8 cellular contexts compared by ENCODE assay signal in genomic region chr3:48561045-48561736, GRCh38. TPM values are rescaled to one million over a fixed set of nuclear protein-coding genes. Genes with fewer than 3 reads are reported as not detected.
DNase-seq lines count a peak whose midpoint lies in the region; ATAC-seq, FAIRE-seq and TF ChIP-seq lines count a peak whose summit lies in the region.

No MANE protein-coding gene starts in this region.

- no peak overlapping the region for H3K4me3 Mint-ChIP-seq in T-helper 17 cell

- H3K4me2 ChIP-seq in BLaER1 (peak overlapping the region; percentile 98), Loucy (ENCODE audit: low read depth, low read length, poor library complexity, severe bottlenecking) (peak overlapping the region; percentile 50)

- H3K79me2 ChIP-seq in Loucy (ENCODE audit: insufficient read depth, low read length): peaks cover 4% of the 10 kb centered on the region

- H3K4me1 ChIP-seq in BLaER1: peaks cover 91% of the 10 kb centered on the region
- peaks cover 61% of the 10 kb centered on the region for H3K4me1 ChIP-seq in Loucy (ENCODE audit: insufficient read depth, low read length, poor library complexity, severe bottlenecking)
- peaks cover 0 to 28% of the 10 kb centered on the region in 2 donors for H3K4me1 ChIP-seq in kidney (ENCODE audit: control insufficient read depth in 1 of 2, insufficient read depth in 1 of 2, low read depth in 1 of 2, low read length in 2 of 2)
- H3K4me1 ChIP-seq in thoracic aorta (ENCODE audit: control insufficient read depth in 1 of 2, low read depth in 2 of 2): peaks cover 21 to 43% of the 10 kb centered on the region in 2 donors

- no peak for ATAC-seq in thoracic aorta (ENCODE audit: insufficient number of reproducible peaks, low FRiP score, low read depth)
- ATAC-seq in T-helper 17 cell: no peak

- H4K20me1 ChIP-seq in BLaER1 (no peaks in the 10 kb centered on the region), Loucy (ENCODE audit: insufficient read depth, low read length, poor library complexity, severe bottlenecking) (peaks cover under 1% of the 10 kb centered on the region)

- FAIRE-seq in kidney (lab: Jason Lieb, UNC): no peak

- in situ Hi-C loops in astrocyte of the spinal cord (cut with HindIII; ENCODE audit: low sequenced_read_pairs): no loop called here

- no peak overlapping the region for H3K27ac Mint-ChIP-seq in T-helper 17 cell

- H3K4me1 Mint-ChIP-seq in T-helper 17 cell: peaks cover 27% of the 10 kb centered on the region

- H3K27ac ChIP-seq in BLaER1 (peak overlapping the region; percentile 88), kidney (ENCODE audit: low read depth in 2 of 2, low read length in 2 of 2) (no peak overlapping the region), thoracic aorta (peak overlapping the region; percentile 29 to 63)

- H3K9me2 ChIP-seq in Loucy (replicated peaks; ENCODE audit: low read depth, low read length): no peaks in the 10 kb centered on the region

- DNase-seq in astrocyte of the spinal cord (ENCODE audit: low read depth, low spot score): peak; percentile 69
- peak; percentile 90 for DNase-seq in kidney
- DNase-seq in thoracic aorta (ENCODE audit: low spot score): no peak
- no peak for DNase-seq in T-helper 17 cell
- DNase-seq in SIG-M5 treated with dmso at 0.1 percent for 504 hours (lab: John Stamatoyannopoulos, UW; ENCODE audit: unreplicated experiment): no peak
- DNase-seq in activated CD4-positive, alpha-beta T cell treated with anti-CD3 and anti-CD28 coated beads, Interleukin-2, amount 50 U/mL, for 4 hours: no peak

- H3K4me3 ChIP-seq in BLaER1 (peak overlapping the region; percentile 66), Loucy (ENCODE audit: low read length, poor library complexity, severe bottlenecking) (peak overlapping the region; percentile 33), astrocyte of the spinal cord (ENCODE audit: low read depth, low read length) (peak overlapping the region; percentile 29), kidney (ENCODE audit: low read length in 2 of 2) (peak overlapping the region in 1 of 2 donors; percentile 21), thoracic aorta (peak overlapping the region; percentile 74)

- H3K27me3 Mint-ChIP-seq in T-helper 17 cell: peaks cover 9% of the 10 kb centered on the region

- H3K9ac ChIP-seq in BLaER1: peak overlapping the region; percentile 75
- H3K9ac ChIP-seq in Loucy (ENCODE audit: low read depth, low read length, poor library complexity, severe bottlenecking): no peak overlapping the region
- peak overlapping the region in 1 of 2 donors; percentile 40 for H3K9ac ChIP-seq in kidney (ENCODE audit: low read length in 2 of 2)

- H3K9me3 ChIP-seq in BLaER1 (no peaks in the 10 kb centered on the region), Loucy (ENCODE audit: insufficient read depth, low read depth, low read length) (no peaks in the 10 kb centered on the region), kidney (ENCODE audit: control insufficient read depth in 1 of 2, low read length in 2 of 2) (no peaks in the 10 kb centered on the region), thoracic aorta (no peaks in the 10 kb centered on the region), T-helper 17 cell (ENCODE audit: control insufficient read depth, low read length, poor library complexity, severe bottlenecking) (no peaks in the 10 kb centered on the region)

- H3K36me3 Mint-ChIP-seq in T-helper 17 cell (ENCODE audit: low read depth): no peaks in the 10 kb centered on the region

- no peaks in the 10 kb centered on the region for H3F3A ChIP-seq in Loucy (ENCODE audit: low read depth)

- H3K36me3 ChIP-seq in BLaER1 (no peaks in the 10 kb centered on the region), Loucy (ENCODE audit: insufficient read depth, low read length) (no peaks in the 10 kb centered on the region), kidney (ENCODE audit: control insufficient read depth in 1 of 2, insufficient read depth in 2 of 2, low read length in 2 of 2) (no peaks in the 10 kb centered on the region), thoracic aorta (no peaks in the 10 kb centered on the region)

- intact Hi-C loops in kidney (cut with DNase I): no loop called here

- H3K27me3 ChIP-seq in BLaER1 (no peaks in the 10 kb centered on the region), Loucy (ENCODE audit: insufficient read depth, low read length, poor library complexity, severe bottlenecking) (no peaks in the 10 kb centered on the region), thoracic aorta (replicated peaks; ENCODE audit: insufficient read depth) (no peaks in the 10 kb centered on the region)

- H2AFZ ChIP-seq in Loucy (ENCODE audit: low read length): no peak overlapping the region

- TF ChIP-seq CTCF in Loucy (conservative IDR thresholded peaks at IDR 0.05; ENCODE audit: low read length): no peak; the same call in 1 of the 2 replicates
- TF ChIP-seq CTCF in astrocyte of the spinal cord (IDR thresholded peaks at IDR 0.05; ENCODE audit: low read depth, low read length): peak; percentile 46
- TF ChIP-seq CTCF in kidney (IDR thresholded peaks at IDR 0.05; ENCODE audit: borderline replicate concordance, extremely low read depth, insufficient read depth): no peak
- TF ChIP-seq CTCF in thoracic aorta (IDR thresholded peaks at IDR 0.05): no peak

RNA-seq across cellular contexts. Expression of gene UCN2, which starts 2.4 kb away (rescaled TPM):
- total RNA-seq in kidney: not detected
- polyA plus RNA-seq in kidney (ENCODE audit: insufficient read depth, low read depth, low replicate concordance): not detected
- 1 to 10 TPM in 1 of 2 donors, not detected in 1; 3.0 TPM for total RNA-seq in thoracic aorta
- not detected for total RNA-seq in T-helper 17 cell

RNA-seq across cellular contexts. Expression of gene PFKFB4, which starts 4.6 kb away (rescaled TPM):
- total RNA-seq in kidney: 4.6 TPM
- polyA plus RNA-seq in kidney (ENCODE audit: insufficient read depth, low read depth, low replicate concordance): 2.1 TPM
- 1 to 10 TPM; 3.7 to 8.5 TPM for total RNA-seq in thoracic aorta
- total RNA-seq in T-helper 17 cell: 1 to 10 TPM; 1.6 to 3.3 TPM

RNA-seq across cellular contexts. Expression of gene COL7A1, which starts 33.9 kb away (rescaled TPM):
- total RNA-seq in kidney: 13.1 TPM
- 14.4 TPM for polyA plus RNA-seq in kidney (ENCODE audit: insufficient read depth, low read depth, low replicate concordance)
- 10 to 100 TPM; 16.4 to 26.7 TPM for total RNA-seq in thoracic aorta
- under 1 TPM; 0.73 to 0.94 TPM for total RNA-seq in T-helper 17 cell

RNA-seq across cellular contexts. Expression of gene UQCRC1, which starts 48.3 kb away (rescaled TPM):
- total RNA-seq in kidney: 207 TPM
- 584 TPM for polyA plus RNA-seq in kidney (ENCODE audit: insufficient read depth, low read depth, low replicate concordance)
- total RNA-seq in thoracic aorta: 100 to 1,000 TPM; 226 to 234 TPM
- 10 to 100 TPM; 86.1 to 92.1 TPM for total RNA-seq in T-helper 17 cell

RNA-seq across cellular contexts. Expression of gene SHISA5, which starts 57.2 kb away (rescaled TPM):
- 214 TPM for total RNA-seq in kidney
- 157 TPM for polyA plus RNA-seq in kidney (ENCODE audit: insufficient read depth, low read depth, low replicate concordance)
- 100 to 1,000 TPM; 151 to 159 TPM for total RNA-seq in thoracic aorta
- total RNA-seq in T-helper 17 cell: 100 to 1,000 TPM; 148 to 188 TPM

Comparison
In these comparisons a context has a peak if more than half of its experiments do, and no peak if none do; other contexts are left out.
1. H3K27ac ChIP-seq: peak in BLaER1 (single experiment) and thoracic aorta (2 of 2); none in kidney (0 of 2).
2. DNase-seq: peak in astrocyte of the spinal cord (single experiment) and kidney (single experiment); none in thoracic aorta (single experiment), T-helper 17 cell (0 of 3), SIG-M5 treated with dmso at 0.1 percent for 504 hours (single experiment) and activated CD4-positive, alpha-beta T cell treated with anti-CD3 and anti-CD28 coated beads, Interleukin-2, amount 50 U/mL, for 4 hours (0 of 2).